ENCODE assay signal across 1 cellular context in genomic region chr20:18496740-18497592, GRCh38.
A peak's percentile ranks its signal among the peaks of the same experiment; 100 is the strongest.
TF ChIP-seq lines count a peak whose summit lies in the region.

Gene RBBP9, minus strand, starts transcription at chr20:18497225. Its CDS starts 58 bp downstream, at chr20:18497167.

TF ChIP-seq in GM12878, 131 proteins besides CTCF, POLR2A, EP300 and RAD21 (continued from another document):
- TF ChIP-seq IKZF1 (conservative IDR thresholded peaks at IDR 0.05) (peak; percentile 86), ZBED1 (IDR thresholded peaks at IDR 0.05; ENCODE audit: borderline replicate concordance) (no peak), TARDBP (IDR thresholded peaks at IDR 0.05; ENCODE audit: borderline replicate concordance) (peak; percentile 76; the same call in 1 of the 2 replicates), SMAD5 (IDR thresholded peaks at IDR 0.05; ENCODE audit: low read depth) (0 out of 2 replicates have a peak, but pooled peaks have one; percentile 34), BHLHE40 (IDR thresholded peaks at IDR 0.05; ENCODE audit: borderline replicate concordance in 1 of 2, low read depth in 2 of 2, low read length in 1 of 2) (peak in 1 of 2 experiments; percentile 31; a peak in 1 of 4 replicates), ZNF274 (IDR thresholded peaks at IDR 0.05; ENCODE audit: insufficient read depth, insufficient read length) (no peak), NR2C1 (IDR thresholded peaks at IDR 0.05) (peak; percentile 47; the same call in 1 of the 2 replicates), RELA (IDR thresholded peaks at IDR 0.05; ENCODE audit: borderline replicate concordance, partially characterized antibody) (peak; percentile 13), RUNX3 (IDR thresholded peaks at IDR 0.05; ENCODE audit: low read length) (peak; percentile 50), SIX5 (IDR thresholded peaks at IDR 0.05; ENCODE audit: low read depth, low read length, severe bottlenecking) (peak; percentile 84), POLR2AphosphoS5 (IDR thresholded peaks at IDR 0.05; ENCODE audit: low read length) (0 out of 2 replicates have a peak, but pooled peaks have one; percentile 28), YY1 (IDR thresholded peaks at IDR 0.05; ENCODE audit: low read depth, low read length) (peak; percentile 92), HDAC6 (IDR thresholded peaks at IDR 0.05; ENCODE audit: unreplicated experiment) (no peak), RBBP5 (conservative IDR thresholded peaks at IDR 0.05) (no peak), CREB1 (IDR thresholded peaks at IDR 0.05; ENCODE audit: low read depth) (no peak), ZNF207 (IDR thresholded peaks at IDR 0.05; ENCODE audit: borderline replicate concordance) (peak; percentile 75; the same call in 1 of the 2 replicates), HDGF (IDR thresholded peaks at IDR 0.05) (peak; percentile 59; the same call in 1 of the 2 replicates)
- TF ChIP-seq, protein P1, sequence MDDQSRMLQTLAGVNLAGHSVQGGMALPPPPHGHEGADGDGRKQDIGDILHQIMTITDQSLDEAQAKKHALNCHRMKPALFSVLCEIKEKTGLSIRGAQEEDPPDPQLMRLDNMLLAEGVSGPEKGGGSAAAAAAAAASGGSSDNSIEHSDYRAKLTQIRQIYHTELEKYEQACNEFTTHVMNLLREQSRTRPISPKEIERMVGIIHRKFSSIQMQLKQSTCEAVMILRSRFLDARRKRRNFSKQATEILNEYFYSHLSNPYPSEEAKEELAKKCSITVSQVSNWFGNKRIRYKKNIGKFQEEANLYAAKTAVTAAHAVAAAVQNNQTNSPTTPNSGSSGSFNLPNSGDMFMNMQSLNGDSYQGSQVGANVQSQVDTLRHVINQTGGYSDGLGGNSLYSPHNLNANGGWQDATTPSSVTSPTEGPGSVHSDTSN (IDR thresholded peaks at IDR 0.05; ENCODE audit: insufficient replicate concordance, low read depth, low read length), result no peak
- TF ChIP-seq, protein P2, sequence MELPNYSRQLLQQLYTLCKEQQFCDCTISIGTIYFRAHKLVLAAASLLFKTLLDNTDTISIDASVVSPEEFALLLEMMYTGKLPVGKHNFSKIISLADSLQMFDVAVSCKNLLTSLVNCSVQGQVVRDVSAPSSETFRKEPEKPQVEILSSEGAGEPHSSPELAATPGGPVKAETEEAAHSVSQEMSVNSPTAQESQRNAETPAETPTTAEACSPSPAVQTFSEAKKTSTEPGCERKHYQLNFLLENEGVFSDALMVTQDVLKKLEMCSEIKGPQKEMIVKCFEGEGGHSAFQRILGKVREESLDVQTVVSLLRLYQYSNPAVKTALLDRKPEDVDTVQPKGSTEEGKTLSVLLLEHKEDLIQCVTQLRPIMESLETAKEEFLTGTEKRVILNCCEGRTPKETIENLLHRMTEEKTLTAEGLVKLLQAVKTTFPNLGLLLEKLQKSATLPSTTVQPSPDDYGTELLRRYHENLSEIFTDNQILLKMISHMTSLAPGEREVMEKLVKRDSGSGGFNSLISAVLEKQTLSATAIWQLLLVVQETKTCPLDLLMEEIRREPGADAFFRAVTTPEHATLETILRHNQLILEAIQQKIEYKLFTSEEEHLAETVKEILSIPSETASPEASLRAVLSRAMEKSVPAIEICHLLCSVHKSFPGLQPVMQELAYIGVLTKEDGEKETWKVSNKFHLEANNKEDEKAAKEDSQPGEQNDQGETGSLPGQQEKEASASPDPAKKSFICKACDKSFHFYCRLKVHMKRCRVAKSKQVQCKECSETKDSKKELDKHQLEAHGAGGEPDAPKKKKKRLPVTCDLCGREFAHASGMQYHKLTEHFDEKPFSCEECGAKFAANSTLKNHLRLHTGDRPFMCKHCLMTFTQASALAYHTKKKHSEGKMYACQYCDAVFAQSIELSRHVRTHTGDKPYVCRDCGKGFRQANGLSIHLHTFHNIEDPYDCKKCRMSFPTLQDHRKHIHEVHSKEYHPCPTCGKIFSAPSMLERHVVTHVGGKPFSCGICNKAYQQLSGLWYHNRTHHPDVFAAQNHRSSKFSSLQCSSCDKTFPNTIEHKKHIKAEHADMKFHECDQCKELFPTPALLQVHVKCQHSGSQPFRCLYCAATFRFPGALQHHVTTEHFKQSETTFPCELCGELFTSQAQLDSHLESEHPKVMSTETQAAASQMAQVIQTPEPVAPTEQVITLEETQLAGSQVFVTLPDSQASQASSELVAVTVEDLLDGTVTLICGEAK (IDR thresholded peaks at IDR 0.05; ENCODE audit: borderline replicate concordance), result peak; percentile 66; the same call in 1 of the 2 replicates
